Comparison of ENCODE assay signal across 8 cellular contexts in the genomic region with DNA sequence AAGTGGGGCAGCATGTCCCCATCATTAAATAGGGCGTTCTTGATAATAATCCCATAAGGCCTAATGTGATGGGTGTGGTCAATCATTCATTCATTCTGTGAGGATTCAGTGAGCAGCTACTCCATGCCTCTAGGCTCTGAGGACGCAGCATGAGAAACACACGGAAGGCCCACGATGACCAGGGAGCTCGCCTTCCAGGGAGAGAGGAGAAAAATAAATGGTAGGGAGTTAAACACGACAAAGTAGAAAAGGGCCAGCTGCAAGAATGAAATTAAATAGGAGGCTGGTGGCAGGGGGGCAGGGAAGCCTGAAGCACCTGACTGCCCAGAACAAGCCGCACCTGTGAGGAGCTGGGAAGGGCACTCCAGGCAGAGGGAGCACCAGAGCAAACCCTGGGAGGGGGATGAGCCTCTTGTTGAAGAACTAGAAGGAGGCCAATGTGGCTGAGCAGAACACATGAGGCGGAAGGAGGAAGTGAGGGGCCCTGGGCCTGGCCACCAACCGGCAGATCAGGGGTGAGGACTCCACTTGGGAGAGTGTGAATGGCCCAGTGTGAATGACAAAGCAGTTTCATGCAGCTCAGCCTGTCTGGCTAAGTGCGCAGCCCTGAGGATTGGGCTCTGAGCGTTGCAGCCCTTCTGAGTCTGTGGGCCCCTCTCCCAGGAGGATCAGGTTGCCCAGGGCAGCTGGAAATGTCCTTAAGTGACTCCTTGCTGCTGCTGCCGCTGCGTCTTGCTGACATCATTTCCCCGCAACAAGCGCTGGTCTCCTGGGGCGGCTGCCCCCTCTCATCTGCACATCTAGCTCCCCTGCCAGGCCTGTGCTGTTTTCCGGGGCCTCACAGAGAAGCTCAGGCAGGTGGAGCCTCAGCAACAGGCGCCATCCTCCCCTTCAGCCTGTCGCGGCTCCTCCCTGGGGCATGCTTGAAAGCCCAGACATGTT.
DNase-seq lines count a peak whose midpoint lies in the region; ATAC-seq and TF ChIP-seq lines count a peak whose summit lies in the region.

No MANE protein-coding gene starts in this region.

- H3K4me1 ChIP-seq in SJCRH30 (peaks cover 28% of the 10 kb centered on the region), mucosa of descending colon (ENCODE audit: low read depth) (no peaks in the 10 kb centered on the region), aorta (ENCODE audit: control insufficient read depth in 1 of 2, insufficient read depth in 2 of 2, low read length in 2 of 2) (no peaks in the 10 kb centered on the region)

- peaks cover 35% of the 10 kb centered on the region for H3K4me1 Mint-ChIP-seq in chondrocyte (ENCODE audit: low read depth)

- H3K36me3 ChIP-seq in KOPT-K1 (ENCODE audit: insufficient read depth, low read length) (peaks cover 5% of the 10 kb centered on the region; the same call in 1 of the 2 replicates), SJCRH30 (no peaks in the 10 kb centered on the region), mucosa of descending colon (ENCODE audit: low read depth) (no peaks in the 10 kb centered on the region), aorta (ENCODE audit: control insufficient read depth in 1 of 2, insufficient read depth in 2 of 2, low read length in 1 of 2) (no peaks in the 10 kb centered on the region)

- H3K27me3 ChIP-seq in SJCRH30 (no peaks in the 10 kb centered on the region), aorta (ENCODE audit: control insufficient read depth in 1 of 2, insufficient read depth in 2 of 2, low read length in 1 of 2) (no peaks in the 10 kb centered on the region)

- intact Hi-C loops in mucosa of descending colon (cut with DNase I, micrococcal nuclease) (no loop called here), aorta (cut with DNase I) (loop anchor here in 1 of 2 donors (2.0 kb wide), 1 partner anchor 205 kb away; no protein-coding TSS in a partner anchor)

- H3K4me3 Mint-ChIP-seq in chondrocyte (ENCODE audit: unreplicated experiment) = no peak overlapping the region

- peak overlapping the region; percentile 60 for H3K27ac Mint-ChIP-seq in chondrocyte (ENCODE audit: unreplicated experiment)

- peaks cover 2% of the 10 kb centered on the region for H3K27me3 Mint-ChIP-seq in chondrocyte (ENCODE audit: low read depth)

- TF ChIP-seq CTCF in chondrocyte (IDR thresholded peaks at IDR 0.05) (no peak), mucosa of descending colon (IDR thresholded peaks at IDR 0.05) (no peak)

- peak; percentile 45 for ATAC-seq in mucosa of descending colon
- ATAC-seq in aorta (ENCODE audit: low FRiP score) = no peak
- no peak for ATAC-seq in GM21367 (IDR thresholded peaks at IDR 0.05; ENCODE audit: unreplicated experiment)

- H3K4me3 ChIP-seq in SJCRH30 = peak overlapping the region; percentile 5
- H3K4me3 ChIP-seq in mucosa of descending colon = no peak overlapping the region
- no peak overlapping the region for H3K4me3 ChIP-seq in aorta (ENCODE audit: low read length in 2 of 2)

- 65 to 67% methylated on average over 20 of the region's 20 CpGs for WGBS in aorta, 2 donors

- H3K9me3 Mint-ChIP-seq in chondrocyte (ENCODE audit: low read depth) = no peaks in the 10 kb centered on the region

- no peaks in the 10 kb centered on the region for H3K36me3 Mint-ChIP-seq in chondrocyte (ENCODE audit: low read depth)

- H3K27ac ChIP-seq in KOPT-K1 (ENCODE audit: low read depth, low read length, poor library complexity, severe bottlenecking) (peak overlapping the region; percentile 99), SJCRH30 (peak overlapping the region; percentile 87), aorta (ENCODE audit: low read depth in 1 of 2, low read length in 2 of 2) (no peak overlapping the region)

- H3K9me3 ChIP-seq in KOPT-K1 (ENCODE audit: insufficient read depth, low read length, poor library complexity, severe bottlenecking) = no peaks in the 10 kb centered on the region
- H3K9me3 ChIP-seq in SJCRH30 (replicated peaks) = no peaks in the 10 kb centered on the region
- H3K9me3 ChIP-seq in mucosa of descending colon = no peaks in the 10 kb centered on the region
- no peaks in the 10 kb centered on the region for H3K9me3 ChIP-seq in aorta (ENCODE audit: control insufficient read depth, low read length)

- DNase-seq in CMK (ENCODE audit: low read depth) = peak; percentile 75
- DNase-seq in SJCRH30 = peak; percentile 97 to 99
- no peak for DNase-seq in chondrocyte (ENCODE audit: low spot score)
- DNase-seq in mucosa of descending colon = peak in 2 of 3 donors; percentile 8 to 34
- peak; percentile 70 to 74 for DNase-seq in aorta
- no peak for DNase-seq in NCI-H1930 (lab: John Stamatoyannopoulos, UW)

Comparison
In these comparisons a context has a peak if more than half of its experiments do, and no peak if none do; other contexts are left out.
1. DNase-seq: peak in CMK (single experiment), SJCRH30 (2 of 2), mucosa of descending colon (2 of 3) and aorta (2 of 2); none in chondrocyte (single experiment) and NCI-H1930 (0 of 2).
2. H3K27ac ChIP-seq: peak in KOPT-K1 (single experiment) and SJCRH30 (single experiment); none in aorta (0 of 2).